2 cellular contexts compared by ENCODE assay signal in genomic region chr1:52037909-52038308, GRCh38.
TF ChIP-seq lines count a peak whose summit lies in the region.

No MANE protein-coding gene starts in this region.

TF ChIP-seq in A549, 52 proteins besides CTCF, POLR2A, EP300 and RAD21:
- TF ChIP-seq CHD4 (IDR thresholded peaks at IDR 0.05; ENCODE audit: borderline replicate concordance): no peak
- no peak for TF ChIP-seq MAX (IDR thresholded peaks at IDR 0.05)
- TF ChIP-seq, protein P1, sequence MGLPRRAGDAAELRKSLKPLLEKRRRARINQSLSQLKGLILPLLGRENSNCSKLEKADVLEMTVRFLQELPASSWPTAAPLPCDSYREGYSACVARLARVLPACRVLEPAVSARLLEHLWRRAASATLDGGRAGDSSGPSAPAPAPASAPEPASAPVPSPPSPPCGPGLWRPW (IDR thresholded peaks at IDR 0.05): no peak
- no peak for TF ChIP-seq POLR2AphosphoS2 (conservative IDR thresholded peaks at IDR 0.05; ENCODE audit: low read length)

TF ChIP-seq in IMR-90, 13 proteins besides CTCF, POLR2A, EP300 and RAD21:
- TF ChIP-seq NFE2L2 (IDR thresholded peaks at IDR 0.05; ENCODE audit: low read depth, low read length): no peak
- TF ChIP-seq USF2 (IDR thresholded peaks at IDR 0.05; ENCODE audit: low read depth, low read length): no peak
- no peak for TF ChIP-seq FOS (IDR thresholded peaks at IDR 0.05; ENCODE audit: low read depth, low read length)
- TF ChIP-seq CHD1 (IDR thresholded peaks at IDR 0.05; ENCODE audit: low read depth, low read length): no peak
- TF ChIP-seq, protein P2, sequence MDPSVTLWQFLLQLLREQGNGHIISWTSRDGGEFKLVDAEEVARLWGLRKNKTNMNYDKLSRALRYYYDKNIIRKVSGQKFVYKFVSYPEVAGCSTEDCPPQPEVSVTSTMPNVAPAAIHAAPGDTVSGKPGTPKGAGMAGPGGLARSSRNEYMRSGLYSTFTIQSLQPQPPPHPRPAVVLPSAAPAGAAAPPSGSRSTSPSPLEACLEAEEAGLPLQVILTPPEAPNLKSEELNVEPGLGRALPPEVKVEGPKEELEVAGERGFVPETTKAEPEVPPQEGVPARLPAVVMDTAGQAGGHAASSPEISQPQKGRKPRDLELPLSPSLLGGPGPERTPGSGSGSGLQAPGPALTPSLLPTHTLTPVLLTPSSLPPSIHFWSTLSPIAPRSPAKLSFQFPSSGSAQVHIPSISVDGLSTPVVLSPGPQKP (IDR thresholded peaks at IDR 0.05; ENCODE audit: borderline replicate concordance, low read depth, low read length): no peak
- TF ChIP-seq MAFK (IDR thresholded peaks at IDR 0.05; ENCODE audit: low read depth, low read length): no peak
- no peak for TF ChIP-seq MAZ (IDR thresholded peaks at IDR 0.05; ENCODE audit: borderline replicate concordance, low read depth, low read length)
- TF ChIP-seq RFX5 (IDR thresholded peaks at IDR 0.05; ENCODE audit: low read depth, low read length): no peak
- TF ChIP-seq CEBPB (IDR thresholded peaks at IDR 0.05; ENCODE audit: low read depth, low read length): no peak
- no peak for TF ChIP-seq RCOR1 (IDR thresholded peaks at IDR 0.05; ENCODE audit: insufficient replicate concordance, low read length)
- TF ChIP-seq MXI1 (IDR thresholded peaks at IDR 0.05; ENCODE audit: borderline replicate concordance, low read depth, low read length): no peak
- TF ChIP-seq SMC3 (IDR thresholded peaks at IDR 0.05; ENCODE audit: low read depth, low read length): no peak
- TF ChIP-seq BHLHE40 (IDR thresholded peaks at IDR 0.05; ENCODE audit: low read depth, low read length): no peak
